Comparison of ENCODE assay signal across 17 cellular contexts in genomic region chr9:10265102-10265708, GRCh38.
DNase-seq lines count a peak whose midpoint lies in the region; FAIRE-seq and TF ChIP-seq lines count a peak whose summit lies in the region.
"Had no signal": no experiment of that assay in that cellular context is flagged by ENCODE, and none has a peak within 500 bp of the region (broad histone marks: within the 10 kb centered on the region; RNA-seq: fewer than 3 reads in every experiment).

No MANE protein-coding gene starts in this region.

- H3K4me1 ChIP-seq in astrocyte (ENCODE audit: insufficient read depth, low read length) (peaks cover 15% of the 10 kb centered on the region), tibial nerve (peaks cover 0 to 4% (median 0%) of the 10 kb centered on the region in 4 donors), ascending aorta (no peaks in the 10 kb centered on the region)
- H3K4me1 ChIP-seq: prostate gland, SJSA1 had no signal

- H3K4me3 Mint-ChIP-seq in astrocyte (ENCODE audit: unreplicated experiment): no peak overlapping the region
- H3K4me3 Mint-ChIP-seq: dendritic cell treated with granulocyte-macrophage colony-stimulating factor and Interleukin-4, amounts not matched to agents 40 ng/mL and 50 ng/mL, for 4 days; mesothelial cell of epicardium had no signal

- peak overlapping the region; percentile 92 for H3K27ac Mint-ChIP-seq in astrocyte (ENCODE audit: unreplicated experiment)
- H3K27ac Mint-ChIP-seq: dendritic cell treated with granulocyte-macrophage colony-stimulating factor and Interleukin-4, amounts not matched to agents 40 ng/mL and 50 ng/mL, for 4 days; mesothelial cell of epicardium had no signal

- H3K4me2 ChIP-seq in astrocyte (ENCODE audit: low read length): peak overlapping the region; percentile 26

- H3K4me3 ChIP-seq in astrocyte (ENCODE audit: insufficient read depth, low read depth, low read length) (no peak overlapping the region), tibial nerve (no peak overlapping the region), ascending aorta (no peak overlapping the region)
- H3K4me3 ChIP-seq: prostate gland, SJSA1 had no signal

- no peak for FAIRE-seq in astrocyte (lab: Jason Lieb, UNC)

- H3K27me3 ChIP-seq in astrocyte (ENCODE audit: insufficient read depth, low read length) (no peaks in the 10 kb centered on the region), tibial nerve (no peaks in the 10 kb centered on the region), ascending aorta (no peaks in the 10 kb centered on the region)
- H3K27me3 ChIP-seq: SJSA1 had no signal

- H3K9ac ChIP-seq in astrocyte (ENCODE audit: low read length): peak overlapping the region; percentile 11

- no peaks in the 10 kb centered on the region for H3K79me2 ChIP-seq in astrocyte (ENCODE audit: insufficient read depth, low read length)

- no peak for TF ChIP-seq POLR2A in tibial nerve (IDR thresholded peaks at IDR 0.05)

- no peaks in the 10 kb centered on the region for H3K36me3 ChIP-seq in astrocyte (ENCODE audit: insufficient read depth, low read length)
- no peaks in the 10 kb centered on the region for H3K36me3 ChIP-seq in tibial nerve
- no peaks in the 10 kb centered on the region for H3K36me3 ChIP-seq in ascending aorta
- H3K36me3 ChIP-seq: prostate gland, SJSA1 had no signal

- intact Hi-C loops in posterior cingulate gyrus (cut with DNase I) (loop anchor here (5.0 kb wide), 1 partner anchor 203 kb away; no protein-coding TSS in a partner anchor), ascending aorta (cut with DNase I) (no loop called here)

- WGBS in tibial nerve, 2 donors: 21 to 27% methylated on average over 4 of the region's 4 CpGs

- peak overlapping the region; percentile 33 for H2AFZ ChIP-seq in astrocyte (ENCODE audit: low read depth, low read length)

- TF ChIP-seq CTCF in astrocyte (IDR thresholded peaks at IDR 0.05; ENCODE audit: insufficient read depth, low read depth, low read length) (no peak), tibial nerve (IDR thresholded peaks at IDR 0.05) (no peak), ascending aorta (IDR thresholded peaks at IDR 0.05) (no peak)

- H4K20me1 ChIP-seq in astrocyte (ENCODE audit: insufficient read depth, low read length): no peaks in the 10 kb centered on the region

- H3K9me3 ChIP-seq in astrocyte (ENCODE audit: insufficient read depth, low read depth, low read length) (peaks cover 5% of the 10 kb centered on the region), tibial nerve (peaks cover 0 to 5% (median 0%) of the 10 kb centered on the region in 4 donors), ascending aorta (no peaks in the 10 kb centered on the region)
- H3K9me3 ChIP-seq: prostate gland, SJSA1 had no signal

- peaks cover 12% of the 10 kb centered on the region for H3K4me1 Mint-ChIP-seq in astrocyte (ENCODE audit: low read depth, unreplicated experiment)

- no peaks in the 10 kb centered on the region for H3K27me3 Mint-ChIP-seq in astrocyte (ENCODE audit: low read depth, unreplicated experiment)
- H3K27me3 Mint-ChIP-seq: dendritic cell treated with granulocyte-macrophage colony-stimulating factor and Interleukin-4, amounts not matched to agents 40 ng/mL and 50 ng/mL, for 4 days had no signal

- H3K9me3 Mint-ChIP-seq in astrocyte (ENCODE audit: unreplicated experiment): peaks cover 10% of the 10 kb centered on the region

- TF ChIP-seq EP300 in tibial nerve (IDR thresholded peaks at IDR 0.05): no peak

- H3K36me3 Mint-ChIP-seq in astrocyte (ENCODE audit: low read depth, unreplicated experiment): peaks cover 3% of the 10 kb centered on the region

- H3K27ac ChIP-seq in astrocyte (ENCODE audit: low read depth, low read length) (peak overlapping the region; percentile 65), tibial nerve (no peak overlapping the region), ascending aorta (no peak overlapping the region)
- H3K27ac ChIP-seq: 22Rv1, prostate gland, SJSA1 had no signal

- peak; percentile 0 for DNase-seq in DMS53 (lab: John Stamatoyannopoulos, UW)
- DNase-seq in DMS53 treated with DMSO at 0.1 percent for 48 hours (lab: John Stamatoyannopoulos, UW; ENCODE audit: unreplicated experiment): no peak
- peak; percentile 84 for DNase-seq in astrocyte (ENCODE audit: low read depth)
- peak; percentile 67 for DNase-seq in glomerular visceral epithelial cell (ENCODE audit: extremely low spot score)
- DNase-seq in stromal cell of bone marrow (ENCODE audit: low read depth): peak; percentile 68
- no peak for DNase-seq in posterior cingulate gyrus
- no peak for DNase-seq in tibial nerve (ENCODE audit: low spot score in 2 of 2)
- no peak for DNase-seq in ascending aorta (ENCODE audit: low spot score in 2 of 2)
- DNase-seq: activated CD4-positive, alpha-beta T cell treated with anti-CD3 and anti-CD28 coated beads for 48 hours; activated effector memory CD4-positive, alpha-beta T cell treated with Interleukin-2 at 50 U/mL for 16 hours; Calu3; hippocampal formation had no signal

Comparison
In these comparisons a context has a peak if more than half of its experiments do, and no peak if none do; other contexts are left out.
1. DNase-seq: peak in DMS53 (single experiment), astrocyte (single experiment), glomerular visceral epithelial cell (single experiment) and stromal cell of bone marrow (single experiment); none in DMS53 treated with DMSO at 0.1 percent for 48 hours (single experiment), posterior cingulate gyrus (0 of 10), tibial nerve (0 of 2) and ascending aorta (0 of 2).